18 cellular contexts compared by ENCODE assay signal in the genomic region with DNA sequence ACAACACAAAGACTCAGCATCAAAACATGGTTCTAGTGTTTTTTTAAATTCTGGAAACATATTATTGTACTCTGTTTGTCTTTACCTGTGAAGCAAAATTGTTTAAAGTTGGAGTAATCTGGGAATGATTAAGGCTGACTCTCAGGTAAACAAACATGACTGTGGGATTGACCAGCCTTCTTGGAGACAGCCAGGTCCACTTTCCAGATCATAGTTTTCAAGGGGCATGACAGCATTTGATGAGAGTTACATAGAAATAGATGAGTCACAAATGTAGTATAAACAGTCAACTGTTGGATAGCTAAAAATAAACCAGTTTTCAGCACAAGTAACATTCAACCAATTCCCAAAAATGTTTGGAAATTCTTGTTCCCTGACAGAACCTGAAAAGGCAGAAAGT.
DNase-seq lines count a peak whose midpoint lies in the region; FAIRE-seq and TF ChIP-seq lines count a peak whose summit lies in the region.
"Had no signal": no experiment of that assay in that cellular context is flagged by ENCODE, and none has a peak within 500 bp of the region (broad histone marks: within the 10 kb centered on the region; RNA-seq: fewer than 3 reads in every experiment).

No MANE protein-coding gene starts in this region.

- H3K79me2 ChIP-seq in SK-N-SH (ENCODE audit: insufficient read depth), result no peaks in the 10 kb centered on the region

- TF ChIP-seq CTCF in D721Med (IDR thresholded peaks at IDR 0.05; ENCODE audit: insufficient read depth, missing control alignments) (no peak), SK-N-SH (IDR thresholded peaks at IDR 0.05) (no peak), foreskin fibroblast (IDR thresholded peaks at IDR 0.05; ENCODE audit: low read depth, low read length) (no peak)

- no peaks in the 10 kb centered on the region for H3K79me1 ChIP-seq in mesenchymal stem cell (replicated peaks; ENCODE audit: low read length, poor library complexity, severe bottlenecking)

- POLR2A ChIA-PET in SK-N-SH (lab: Yijun Ruan, JAX), result no interaction called here

- no peaks in the 10 kb centered on the region for H3K27me3 ChIP-seq in mesenchymal stem cell (ENCODE audit: control insufficient read depth in 1 of 2, insufficient read depth in 1 of 2, low read length in 2 of 2)
- no peaks in the 10 kb centered on the region for H3K27me3 ChIP-seq in SK-N-SH (ENCODE audit: insufficient read depth)

- H3F3A ChIP-seq in SK-N-SH (replicated peaks; ENCODE audit: insufficient read depth), result no peaks in the 10 kb centered on the region

- no peaks in the 10 kb centered on the region for H3K9me2 ChIP-seq in SK-N-SH

- TF ChIP-seq RAD21 in SK-N-SH (IDR thresholded peaks at IDR 0.05; ENCODE audit: low read length), result no peak

- H2BK5ac ChIP-seq in mesenchymal stem cell (ENCODE audit: low read depth, low read length, poor library complexity, severe bottlenecking), result no peak overlapping the region

- no peak overlapping the region for H3K23ac ChIP-seq in mesenchymal stem cell (ENCODE audit: low read length in 2 of 2)

- no peak overlapping the region for H3K18ac ChIP-seq in mesenchymal stem cell (ENCODE audit: low read depth in 1 of 2, low read length in 2 of 2)

- H2BK120ac ChIP-seq in mesenchymal stem cell (ENCODE audit: low read depth, low read length), result no peak overlapping the region

- no peak overlapping the region for H2BK15ac ChIP-seq in mesenchymal stem cell (ENCODE audit: low read depth, poor library complexity, severe bottlenecking)

- H2AFZ ChIP-seq in mesenchymal stem cell (ENCODE audit: low read depth, low read length) (no peak overlapping the region), SK-N-SH (ENCODE audit: low read depth) (no peak overlapping the region)

- no peak overlapping the region for H3K4me2 ChIP-seq in mesenchymal stem cell (ENCODE audit: low read length, poor library complexity, severe bottlenecking)
- H3K4me2 ChIP-seq in SK-N-SH, result no peak overlapping the region

- H3K14ac ChIP-seq in mesenchymal stem cell (ENCODE audit: low read length in 2 of 2), result no peak overlapping the region

- peak; percentile 16 for FAIRE-seq in D721Med (lab: Jason Lieb, UNC)
- FAIRE-seq: GM19239, H1 had no signal

- H3K4me3 ChIP-seq in mesenchymal stem cell (ENCODE audit: insufficient read depth in 1 of 2, low read depth in 1 of 2, low read length in 2 of 2), result no peak overlapping the region
- no peak overlapping the region for H3K4me3 ChIP-seq in SK-N-SH (ENCODE audit: low read depth in 2 of 2, low read length in 1 of 2)
- no peak overlapping the region for H3K4me3 ChIP-seq in foreskin fibroblast (ENCODE audit: low read depth in 1 of 2, low read length in 2 of 2)

- peaks cover 4% of the 10 kb centered on the region for H3K9me3 ChIP-seq in mesenchymal stem cell (ENCODE audit: control insufficient read depth, low read length)
- H3K9me3 ChIP-seq in SK-N-SH, result no peaks in the 10 kb centered on the region

- H4K8ac ChIP-seq in mesenchymal stem cell (ENCODE audit: low read length), result no peak overlapping the region

- H3K36me3 ChIP-seq in mesenchymal stem cell (ENCODE audit: control insufficient read depth in 1 of 2, insufficient read depth in 2 of 2, low read depth in 1 of 2, low read length in 2 of 2) (no peaks in the 10 kb centered on the region), SK-N-SH (replicated peaks in 1 of 2; ENCODE audit: control insufficient read depth in 1 of 2, insufficient read depth in 2 of 2, low read length in 1 of 2) (no peaks in the 10 kb centered on the region)

- no peak overlapping the region for H4K91ac ChIP-seq in mesenchymal stem cell (ENCODE audit: low read length)

- CTCF ChIA-PET in SK-N-SH (lab: Yijun Ruan, JAX), result no interaction called here

- H3K27ac ChIP-seq in mesenchymal stem cell (ENCODE audit: low read length, poor library complexity, severe bottlenecking), result no peak overlapping the region
- no peak overlapping the region for H3K27ac ChIP-seq in SK-N-SH (ENCODE audit: low read depth in 2 of 2, low read length in 1 of 2)
- H3K27ac ChIP-seq: HL-60 had no signal

- H2AK5ac ChIP-seq in mesenchymal stem cell (ENCODE audit: low read length, severe bottlenecking), result no peak overlapping the region

- H3K4me1 ChIP-seq in mesenchymal stem cell (ENCODE audit: control insufficient read depth, insufficient read depth, low read depth, low read length) (no peaks in the 10 kb centered on the region), SK-N-SH (ENCODE audit: control insufficient read depth in 1 of 2, insufficient read depth in 2 of 2, low read depth in 1 of 2, low read length in 1 of 2) (no peaks in the 10 kb centered on the region)

- H3K4ac ChIP-seq in mesenchymal stem cell (ENCODE audit: low read depth in 1 of 2, low read length in 2 of 2), result no peak overlapping the region

- H2BK12ac ChIP-seq in mesenchymal stem cell (ENCODE audit: low read length in 2 of 2), result no peak overlapping the region

- DNase-seq in D721Med (ENCODE audit: insufficient read length, low spot score) (no peak), H4 (ENCODE audit: low spot score) (peak; percentile 3), astrocyte of the hippocampus (ENCODE audit: low read depth, low spot score) (peak; percentile 3), mesenchymal stem cell (peak; percentile 66), hepatic stellate cell (ENCODE audit: low spot score) (no peak), SK-N-SH (no peak), globus pallidus (ENCODE audit: low spot score) (no peak), foreskin fibroblast (no peak)
- DNase-seq: ACHN; C1 segment of cervical spinal cord; Calu3; CD4-positive, alpha-beta T cell; GF-D8; HCEC 1CT; HFFc6 had no signal

- no peaks in the 10 kb centered on the region for H4K20me1 ChIP-seq in SK-N-SH (ENCODE audit: insufficient read depth)

- no peak overlapping the region for H3K9ac ChIP-seq in mesenchymal stem cell (ENCODE audit: low read length)
- H3K9ac ChIP-seq in SK-N-SH, result no peak overlapping the region

- TF ChIP-seq EP300 in SK-N-SH (IDR thresholded peaks at IDR 0.05; ENCODE audit: borderline replicate concordance in 1 of 2, low read depth in 1 of 2, low read length in 1 of 2), result no peak

TF ChIP-seq in SK-N-SH, 30 proteins besides CTCF, POLR2A, EP300 and RAD21 (continues in another document):
- TF ChIP-seq, protein P1, sequence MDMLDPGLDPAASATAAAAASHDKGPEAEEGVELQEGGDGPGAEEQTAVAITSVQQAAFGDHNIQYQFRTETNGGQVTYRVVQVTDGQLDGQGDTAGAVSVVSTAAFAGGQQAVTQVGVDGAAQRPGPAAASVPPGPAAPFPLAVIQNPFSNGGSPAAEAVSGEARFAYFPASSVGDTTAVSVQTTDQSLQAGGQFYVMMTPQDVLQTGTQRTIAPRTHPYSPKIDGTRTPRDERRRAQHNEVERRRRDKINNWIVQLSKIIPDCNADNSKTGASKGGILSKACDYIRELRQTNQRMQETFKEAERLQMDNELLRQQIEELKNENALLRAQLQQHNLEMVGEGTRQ (IDR thresholded peaks at IDR 0.05; ENCODE audit: borderline replicate concordance, low read depth, low read length), result no peak
- TF ChIP-seq FOSL2 (IDR thresholded peaks at IDR 0.05; ENCODE audit: borderline replicate concordance, low read depth) (no peak), RXRA (IDR thresholded peaks at IDR 0.05; ENCODE audit: borderline replicate concordance, low read depth) (no peak), POLR2AphosphoS5 (IDR thresholded peaks at IDR 0.05; ENCODE audit: low read depth, low read length) (no peak), ELF1 (IDR thresholded peaks at IDR 0.05) (no peak), TAF1 (IDR thresholded peaks at IDR 0.05; ENCODE audit: borderline replicate concordance, low read depth, low read length) (no peak), SMC3 (IDR thresholded peaks at IDR 0.05; ENCODE audit: low read depth, low read length) (no peak), MXI1 (IDR thresholded peaks at IDR 0.05; ENCODE audit: low read depth, low read length) (no peak), RCOR1 (IDR thresholded peaks at IDR 0.05; ENCODE audit: low read length) (no peak)
- TF ChIP-seq, protein P2, sequence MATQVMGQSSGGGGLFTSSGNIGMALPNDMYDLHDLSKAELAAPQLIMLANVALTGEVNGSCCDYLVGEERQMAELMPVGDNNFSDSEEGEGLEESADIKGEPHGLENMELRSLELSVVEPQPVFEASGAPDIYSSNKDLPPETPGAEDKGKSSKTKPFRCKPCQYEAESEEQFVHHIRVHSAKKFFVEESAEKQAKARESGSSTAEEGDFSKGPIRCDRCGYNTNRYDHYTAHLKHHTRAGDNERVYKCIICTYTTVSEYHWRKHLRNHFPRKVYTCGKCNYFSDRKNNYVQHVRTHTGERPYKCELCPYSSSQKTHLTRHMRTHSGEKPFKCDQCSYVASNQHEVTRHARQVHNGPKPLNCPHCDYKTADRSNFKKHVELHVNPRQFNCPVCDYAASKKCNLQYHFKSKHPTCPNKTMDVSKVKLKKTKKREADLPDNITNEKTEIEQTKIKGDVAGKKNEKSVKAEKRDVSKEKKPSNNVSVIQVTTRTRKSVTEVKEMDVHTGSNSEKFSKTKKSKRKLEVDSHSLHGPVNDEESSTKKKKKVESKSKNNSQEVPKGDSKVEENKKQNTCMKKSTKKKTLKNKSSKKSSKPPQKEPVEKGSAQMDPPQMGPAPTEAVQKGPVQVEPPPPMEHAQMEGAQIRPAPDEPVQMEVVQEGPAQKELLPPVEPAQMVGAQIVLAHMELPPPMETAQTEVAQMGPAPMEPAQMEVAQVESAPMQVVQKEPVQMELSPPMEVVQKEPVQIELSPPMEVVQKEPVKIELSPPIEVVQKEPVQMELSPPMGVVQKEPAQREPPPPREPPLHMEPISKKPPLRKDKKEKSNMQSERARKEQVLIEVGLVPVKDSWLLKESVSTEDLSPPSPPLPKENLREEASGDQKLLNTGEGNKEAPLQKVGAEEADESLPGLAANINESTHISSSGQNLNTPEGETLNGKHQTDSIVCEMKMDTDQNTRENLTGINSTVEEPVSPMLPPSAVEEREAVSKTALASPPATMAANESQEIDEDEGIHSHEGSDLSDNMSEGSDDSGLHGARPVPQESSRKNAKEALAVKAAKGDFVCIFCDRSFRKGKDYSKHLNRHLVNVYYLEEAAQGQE (IDR thresholded peaks at IDR 0.05; ENCODE audit: low read depth, low read length), result no peak
- TF ChIP-seq, protein P3, sequence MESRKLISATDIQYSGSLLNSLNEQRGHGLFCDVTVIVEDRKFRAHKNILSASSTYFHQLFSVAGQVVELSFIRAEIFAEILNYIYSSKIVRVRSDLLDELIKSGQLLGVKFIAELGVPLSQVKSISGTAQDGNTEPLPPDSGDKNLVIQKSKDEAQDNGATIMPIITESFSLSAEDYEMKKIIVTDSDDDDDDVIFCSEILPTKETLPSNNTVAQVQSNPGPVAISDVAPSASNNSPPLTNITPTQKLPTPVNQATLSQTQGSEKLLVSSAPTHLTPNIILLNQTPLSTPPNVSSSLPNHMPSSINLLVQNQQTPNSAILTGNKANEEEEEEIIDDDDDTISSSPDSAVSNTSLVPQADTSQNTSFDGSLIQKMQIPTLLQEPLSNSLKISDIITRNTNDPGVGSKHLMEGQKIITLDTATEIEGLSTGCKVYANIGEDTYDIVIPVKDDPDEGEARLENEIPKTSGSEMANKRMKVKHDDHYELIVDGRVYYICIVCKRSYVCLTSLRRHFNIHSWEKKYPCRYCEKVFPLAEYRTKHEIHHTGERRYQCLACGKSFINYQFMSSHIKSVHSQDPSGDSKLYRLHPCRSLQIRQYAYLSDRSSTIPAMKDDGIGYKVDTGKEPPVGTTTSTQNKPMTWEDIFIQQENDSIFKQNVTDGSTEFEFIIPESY (IDR thresholded peaks at IDR 0.05; ENCODE audit: borderline replicate concordance, low read depth), result no peak

Comparison
In these comparisons a context has a peak if more than half of its experiments do, and no peak if none do; other contexts are left out.
1. DNase-seq: peak in H4 (single experiment), astrocyte of the hippocampus (single experiment) and mesenchymal stem cell (single experiment); none in D721Med (single experiment), hepatic stellate cell (single experiment), SK-N-SH (single experiment), globus pallidus (single experiment) and foreskin fibroblast (0 of 2).